21 cellular contexts compared by ENCODE assay signal in genomic region chr9:112860466-112860865, GRCh38. TPM values are rescaled to one million over a fixed set of nuclear protein-coding genes. Genes with fewer than 3 reads are reported as not detected.
DNase-seq lines count a peak whose midpoint lies in the region; ATAC-seq and TF ChIP-seq lines count a peak whose summit lies in the region.
"Had no signal": no experiment of that assay in that cellular context is flagged by ENCODE, and none has a peak within 500 bp of the region (broad histone marks: within the 10 kb centered on the region; RNA-seq: fewer than 3 reads in every experiment).

No MANE protein-coding gene starts in this region.

- TF ChIP-seq CTCF in heart left ventricle (IDR thresholded peaks at IDR 0.05) (no peak), PC-3 (conservative IDR thresholded peaks at IDR 0.05; ENCODE audit: low read depth, low read length) (no peak), epithelial cell of esophagus (IDR thresholded peaks at IDR 0.05; ENCODE audit: insufficient read depth, low read depth, low read length, missing control alignments) (no peak), neutrophil (IDR thresholded peaks at IDR 0.05) (no peak)

- H3K27ac ChIP-seq in heart left ventricle (peak overlapping the region in 1 of 12 donors; percentile 92), PC-3 (ENCODE audit: low read length) (no peak overlapping the region), neutrophil (peak overlapping the region; percentile 91)

- ATAC-seq in heart left ventricle (no peak), PC-3 (peak; percentile 49), GM18858 (IDR thresholded peaks at IDR 0.05; ENCODE audit: unreplicated experiment) (no peak), GM21367 (IDR thresholded peaks at IDR 0.05; ENCODE audit: unreplicated experiment) (no peak)

- POLR2A ChIA-PET in PC-3 (lab: Charles Lee; ENCODE audit: unreplicated experiment), result no interaction called here

- H3K36me3 ChIP-seq in heart left ventricle (peaks cover 0 to 4% (median 0%) of the 10 kb centered on the region in 9 donors), PC-3 (ENCODE audit: low read depth, low read length) (no peaks in the 10 kb centered on the region), neutrophil (no peaks in the 10 kb centered on the region)

- H3K4me3 ChIP-seq in heart left ventricle (no peak overlapping the region), PC-3 (ENCODE audit: low read length) (no peak overlapping the region), epithelial cell of esophagus (ENCODE audit: low read length) (no peak overlapping the region), neutrophil (ENCODE audit: low read depth in 1 of 2, low read length in 1 of 2) (no peak overlapping the region)

- no peaks in the 10 kb centered on the region for H3K9me2 ChIP-seq in PC-3 (replicated peaks; ENCODE audit: low read length)

- no peak overlapping the region for H3K4me2 ChIP-seq in PC-3 (ENCODE audit: low read length)

- H3K9me3 ChIP-seq in heart left ventricle (no peaks in the 10 kb centered on the region), PC-3 (ENCODE audit: low read length) (no peaks in the 10 kb centered on the region), neutrophil (no peaks in the 10 kb centered on the region)

- CTCF ChIA-PET in PC-3 (lab: Charles Lee), result no interaction called here

- H3K79me2 ChIP-seq in PC-3 (ENCODE audit: low read length), result no peaks in the 10 kb centered on the region

- H3K27me3 ChIP-seq in heart left ventricle (no peaks in the 10 kb centered on the region), PC-3 (ENCODE audit: low read length) (no peaks in the 10 kb centered on the region), neutrophil (no peaks in the 10 kb centered on the region)

- H2AFZ ChIP-seq in PC-3 (ENCODE audit: low read length), result no peak overlapping the region

- no TSS peak for BruUV-seq in PC-3 (replicated peaks; lab: Mats Ljungman, UMichigan)

- H3F3A ChIP-seq in PC-3 (ENCODE audit: low read length, unreplicated experiment), result no peaks in the 10 kb centered on the region

- no peak for TF ChIP-seq POLR2A in heart left ventricle (IDR thresholded peaks at IDR 0.05)

- 91 to 100% (median 95%) methylated on average over 1 of the region's 1 CpG for WGBS in heart left ventricle, 4 donors

- no peaks in the 10 kb centered on the region for H4K20me1 ChIP-seq in PC-3 (ENCODE audit: low read length)

- intact Hi-C loops in cardiac septum (cut with DNase I) (no loop called here), heart left ventricle (cut with DNase I) (no loop called here), PC-3 (cut with micrococcal nuclease) (no loop called here)

- DNase-seq in cardiac septum (ENCODE audit: low spot score) (peak; percentile 5), heart left ventricle (no peak), PC-3 (no peak), epithelial cell of esophagus (ENCODE audit: low read depth) (peak; percentile 51)
- DNase-seq in activated CD4-positive, alpha-beta T cell treated with anti-CD3 and anti-CD28 coated beads for 4 hours, result no peak
- DNase-seq: DMS79, H9, HFFc6, MM.1S, NCI-H1694 treated with DMSO at 0.1 percent for 48 hours, NCI-H2081 treated with DMSO at 0.1 percent for 48 hours, NCI-H2171 treated with DMSO at 0.1 percent for 48 hours, NCI-H524 treated with DMSO at 0.1 percent for 48 hours, NCI-H82, Right ventricle myocardium superior had no signal

- H3K9ac ChIP-seq in PC-3 (ENCODE audit: low read length), result no peak overlapping the region

- H3K4me1 ChIP-seq in heart left ventricle (peaks cover 0 to 76% (median 4%) of the 10 kb centered on the region in 12 donors), PC-3 (ENCODE audit: insufficient read depth, low read length) (peaks cover 3% of the 10 kb centered on the region; the same call in 1 of the 2 replicates), neutrophil (ENCODE audit: control insufficient read depth in 1 of 2, insufficient read depth in 1 of 2, low read depth in 1 of 2, low read length in 1 of 2) (peaks cover 66 to 71% of the 10 kb centered on the region in 2 experiments)

RNA-seq across cellular contexts. Expression of gene SLC46A2, which starts 30.2 kb away (rescaled TPM):
- 0.16 TPM for total RNA-seq in cardiac septum
- under 1 TPM in 3 of 9 donors, not detected in 6; 0.18 to 0.45 (median 0.19) TPM for total RNA-seq in heart left ventricle
- polyA plus RNA-seq in heart left ventricle, result under 1 TPM in 1 of 2 donors, not detected in 1; 0.08 TPM
- not detected in 2 replicates for total RNA-seq in PC-3 (2014; rRNA removed)
- total RNA-seq: H9, HFFc6, LHCN-M2, Right ventricle myocardium superior, RPMI7951, SK-MEL-5 had no signal

Comparison
In these comparisons a context has a peak if more than half of its experiments do, and no peak if none do; other contexts are left out.
1. DNase-seq: peak in cardiac septum (single experiment) and epithelial cell of esophagus (single experiment); none in heart left ventricle (0 of 5), PC-3 (single experiment) and activated CD4-positive, alpha-beta T cell treated with anti-CD3 and anti-CD28 coated beads for 4 hours (0 of 2).